Comparison of ENCODE assay signal across 12 cellular contexts in the genomic region with DNA sequence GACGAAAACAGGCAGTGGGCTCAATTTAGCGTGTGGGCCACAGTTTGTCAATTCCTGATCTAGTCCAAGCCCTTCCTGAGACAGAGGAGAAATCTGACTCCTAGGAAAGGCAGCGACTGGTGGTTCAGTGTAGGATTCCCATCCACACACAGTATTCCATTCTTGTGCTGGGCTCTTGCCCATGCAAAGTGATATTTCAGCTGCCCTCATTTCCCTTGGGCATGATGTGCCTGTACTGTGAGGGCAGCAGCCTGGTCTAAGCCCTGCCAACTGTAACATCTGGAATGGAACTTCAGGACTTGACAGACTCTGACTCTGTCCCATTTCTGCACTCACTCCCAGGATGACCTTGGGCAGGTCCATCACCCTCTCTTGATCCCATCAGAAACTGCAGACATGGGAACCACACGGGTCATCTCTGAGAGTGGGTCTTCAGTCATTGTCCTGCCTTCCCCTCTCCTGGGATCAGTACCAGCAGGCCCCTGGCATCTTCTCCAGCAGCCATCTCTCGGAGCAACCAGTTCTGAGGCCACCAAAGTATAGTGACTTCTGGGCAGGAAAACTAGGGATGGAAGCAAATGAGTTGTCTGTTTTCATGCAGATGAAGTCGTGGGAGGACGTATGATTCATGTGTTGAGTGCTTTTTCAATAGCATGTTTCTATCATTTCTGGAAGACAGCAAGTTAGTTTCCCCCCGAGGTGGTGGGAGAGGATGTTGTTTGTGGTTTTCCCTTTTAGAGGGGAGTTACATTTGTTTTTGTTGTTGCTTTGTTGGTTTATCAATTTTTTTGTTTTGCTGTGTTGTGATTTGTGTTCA. TPM values are rescaled to one million over a fixed set of nuclear protein-coding genes. Genes with fewer than 3 reads are reported as not detected.
DNase-seq lines count a peak whose midpoint lies in the region; ATAC-seq and TF ChIP-seq lines count a peak whose summit lies in the region.
"Had no signal": no experiment of that assay in that cellular context is flagged by ENCODE, and none has a peak within 500 bp of the region (broad histone marks: within the 10 kb centered on the region; RNA-seq: fewer than 3 reads in every experiment).

No MANE protein-coding gene starts in this region.

- H2BK15ac ChIP-seq in H9 (ENCODE audit: low read depth, low read length) (no peak overlapping the region), mesendoderm (replicated peaks; ENCODE audit: low read depth) (no peak overlapping the region)

- H3K56ac ChIP-seq in H9 (ENCODE audit: insufficient read length, low read depth, low read length) (no peak overlapping the region), mesendoderm (ENCODE audit: low read length) (no peak overlapping the region)

- H3K23ac ChIP-seq in H9 (ENCODE audit: insufficient read length, low read depth, low read length) = no peak overlapping the region
- H3K23ac ChIP-seq in mesendoderm (ENCODE audit: low read length) = peak overlapping the region; percentile 53

- no peaks in the 10 kb centered on the region; a peak in 1 of 5 replicates for H3K9me3 Mint-ChIP-seq in H9
- peaks cover 10% of the 10 kb centered on the region for H3K9me3 Mint-ChIP-seq in activated T-helper 1 cell treated with anti-CD3 and anti-CD28 coated beads, Interleukin-12 subunit alpha, Interleukin-12 subunit beta, Interleukin-2, Interleukin-4 antibody, amounts not matched to agents 30 ng/mL and 10 ng/mL and 1 ng/mL, durations not matched to agents 14 hours and 24 hours and 36 hours

- H3K4ac ChIP-seq in H9 (ENCODE audit: low read depth, low read length) = no peak overlapping the region
- no peak overlapping the region for H3K4ac ChIP-seq in mesendoderm (ENCODE audit: low read depth, low read length)

- no peaks in the 10 kb centered on the region for H3K79me2 ChIP-seq in H9 (ENCODE audit: insufficient read depth, low read length)
- H3K79me2 ChIP-seq in mesendoderm (ENCODE audit: control insufficient read depth, insufficient read depth, low read length) = no peaks in the 10 kb centered on the region

- H3K36me3 Mint-ChIP-seq in H9 (ENCODE audit: insufficient read depth in 1 of 3, low read depth in 3 of 3) = no peaks in the 10 kb centered on the region
- H3K36me3 Mint-ChIP-seq in activated T-helper 1 cell treated with anti-CD3 and anti-CD28 coated beads, Interleukin-12 subunit alpha, Interleukin-12 subunit beta, Interleukin-2, Interleukin-4 antibody, amounts not matched to agents 30 ng/mL and 10 ng/mL and 1 ng/mL, durations not matched to agents 14 hours and 24 hours and 36 hours (ENCODE audit: low read depth) = peaks cover 11% of the 10 kb centered on the region

- no peak overlapping the region for H4K5ac ChIP-seq in H9 (ENCODE audit: insufficient read length, low read depth, low read length)
- no peak overlapping the region for H4K5ac ChIP-seq in mesendoderm (ENCODE audit: low read length)

- H4K8ac ChIP-seq in H9 (replicated peaks; ENCODE audit: insufficient read length, low read depth, low read length) (no peak overlapping the region), mesendoderm (ENCODE audit: low read depth, low read length) (no peak overlapping the region)

- no peak for ATAC-seq in HG02763 (IDR thresholded peaks at IDR 0.05; ENCODE audit: unreplicated experiment)
- ATAC-seq in HG03460 (IDR thresholded peaks at IDR 0.05; ENCODE audit: unreplicated experiment) = no peak
- no peak for ATAC-seq in left lung

- TF ChIP-seq CTCF in H9 (conservative IDR thresholded peaks at IDR 0.05) = no peak
- no peak for TF ChIP-seq CTCF in left lung (IDR thresholded peaks at IDR 0.05)

- peaks cover 9% of the 10 kb centered on the region; the same call in 1 of the 2 replicates for H3K4me1 ChIP-seq in H9 (ENCODE audit: insufficient read depth, low read length)
- peaks cover under 1% of the 10 kb centered on the region for H3K4me1 ChIP-seq in mesendoderm (ENCODE audit: control insufficient read depth, low read depth, low read length)
- peaks cover 0 to 2% of the 10 kb centered on the region in 2 donors for H3K4me1 ChIP-seq in left lung

- peaks cover under 1% of the 10 kb centered on the region for H4K20me1 ChIP-seq in H9 (ENCODE audit: control insufficient read depth, insufficient read depth, insufficient read length)

- H3K79me1 ChIP-seq in H9 (ENCODE audit: insufficient read depth, low read depth, low read length, poor library complexity, severe bottlenecking) (no peaks in the 10 kb centered on the region), mesendoderm (ENCODE audit: low read length) (no peaks in the 10 kb centered on the region)

- H3K23me2 ChIP-seq in H9 (ENCODE audit: insufficient read length, low read depth, low read length, poor library complexity, severe bottlenecking) = no peaks in the 10 kb centered on the region

- no peak overlapping the region; a peak in 1 of 5 replicates for H3K4me3 Mint-ChIP-seq in H9
- peak overlapping the region; percentile 53 for H3K4me3 Mint-ChIP-seq in activated T-helper 1 cell treated with anti-CD3 and anti-CD28 coated beads, Interleukin-12 subunit alpha, Interleukin-12 subunit beta, Interleukin-2, Interleukin-4 antibody, amounts not matched to agents 30 ng/mL and 10 ng/mL and 1 ng/mL, durations not matched to agents 14 hours and 24 hours and 36 hours

- intact Hi-C loops in activated T-helper 1 cell treated with anti-CD3 and anti-CD28 coated beads, Interleukin-12 subunit alpha, Interleukin-12 subunit beta, Interleukin-2, Interleukin-4 antibody, amounts not matched to agents 30 ng/mL and 10 ng/mL and 1 ng/mL, durations not matched to agents 14 hours and 24 hours and 36 hours (cut with micrococcal nuclease) = loop anchor here (1.0 to 10.0 kb wide), 4 partner anchors 9 to 1712 kb away; partner anchors contain the start of gene KLRD1
- intact Hi-C loops in left lung (cut with DNase I) = loop anchor here in 1 of 2 donors (10.0 kb wide), 2 partner anchors 132 to 372 kb away; partner anchors contain the start of gene ETV6

- no peak overlapping the region for H3T11ph ChIP-seq in H9 (ENCODE audit: low read length)

- H3K27ac ChIP-seq in H9 (ENCODE audit: insufficient read length, low read depth, low read length) = no peak overlapping the region
- no peak overlapping the region for H3K27ac ChIP-seq in mesendoderm (ENCODE audit: low read depth, low read length)
- no peak overlapping the region for H3K27ac ChIP-seq in left lung

- H3K4me3 ChIP-seq in mesendoderm (ENCODE audit: low read length) (no peak overlapping the region), left lung (no peak overlapping the region)

- H2AK5ac ChIP-seq in H9 (ENCODE audit: insufficient read length, low read length) (no peak overlapping the region), mesendoderm (ENCODE audit: low read length) (no peak overlapping the region)

- no peak overlapping the region for H2BK5ac ChIP-seq in H9 (ENCODE audit: insufficient read length, low read length)
- H2BK5ac ChIP-seq in mesendoderm (ENCODE audit: low read length) = no peak overlapping the region

- peak; percentile 41 for DNase-seq in COLO829 (ENCODE audit: low spot score)
- no peak for DNase-seq in H9
- DNase-seq in activated T-helper 1 cell treated with anti-CD3 and anti-CD28 coated beads, Interleukin-12 subunit alpha, Interleukin-12 subunit beta, Interleukin-2, Interleukin-4 antibody, amounts not matched to agents 30 ng/mL and 10 ng/mL and 1 ng/mL, durations not matched to agents 14 hours and 24 hours and 36 hours (ENCODE audit: low spot score) = no peak
- DNase-seq in mesendoderm = no peak
- DNase-seq in left lung = no peak
- no peak for DNase-seq in NCI-H2029 (lab: John Stamatoyannopoulos, UW)
- DNase-seq: NCI-H2081 treated with DMSO at 0.1 percent for 48 hours, occipital lobe had no signal

- peaks cover 17 to 29% of the 10 kb centered on the region in 2 experiments for H3K4me1 Mint-ChIP-seq in H9
- H3K4me1 Mint-ChIP-seq in activated T-helper 1 cell treated with anti-CD3 and anti-CD28 coated beads, Interleukin-12 subunit alpha, Interleukin-12 subunit beta, Interleukin-2, Interleukin-4 antibody, amounts not matched to agents 30 ng/mL and 10 ng/mL and 1 ng/mL, durations not matched to agents 14 hours and 24 hours and 36 hours (ENCODE audit: low read depth) = peaks cover 86% of the 10 kb centered on the region

- WGBS in H9 (ENCODE audit: extremely low coverage, insufficient read length, low lambda C conversion rate) = no CpG with 5 or more reads among the region's 8 CpGs
- WGBS in mesendoderm (ENCODE audit: extremely low coverage, insufficient coverage, low lambda C conversion rate) = no CpG with 5 or more reads among the region's 8 CpGs

- H3K36me3 ChIP-seq in mesendoderm (ENCODE audit: control insufficient read depth, insufficient read depth, low read length) (no peaks in the 10 kb centered on the region), left lung (no peaks in the 10 kb centered on the region)

- H3K18ac ChIP-seq in H9 (ENCODE audit: insufficient read length, low read depth, low read length) (peak overlapping the region; percentile 29), mesendoderm (ENCODE audit: low read length) (no peak overlapping the region)

- H3K27me3 ChIP-seq in H9 (ENCODE audit: insufficient read depth, low read length) = no peaks in the 10 kb centered on the region
- no peaks in the 10 kb centered on the region for H3K27me3 ChIP-seq in mesendoderm (ENCODE audit: insufficient read depth, low read length, poor library complexity)
- H3K27me3 ChIP-seq in left lung = no peaks in the 10 kb centered on the region

- H2BK20ac ChIP-seq in H9 (ENCODE audit: low read depth, low read length, poor library complexity, severe bottlenecking) = no peak overlapping the region

- H3K9ac ChIP-seq in H9 (ENCODE audit: extremely low read depth, insufficient read length, low read length) (no peak overlapping the region), mesendoderm (ENCODE audit: low read length) (no peak overlapping the region)

- H3K4me2 ChIP-seq in H9 (ENCODE audit: insufficient read depth, insufficient read length, low read length) (no peak overlapping the region), mesendoderm (ENCODE audit: low read length) (no peak overlapping the region)

- peak overlapping the region; percentile 14 for H2BK12ac ChIP-seq in H9 (ENCODE audit: insufficient read length, low read depth, low read length)

- no peak overlapping the region for H2AFZ ChIP-seq in H9 (ENCODE audit: low read length)

- H3K9me3 ChIP-seq in H9 (ENCODE audit: control insufficient read depth, low read depth, low read length) (no peaks in the 10 kb centered on the region), left lung (no peaks in the 10 kb centered on the region)

- peak overlapping the region; percentile 40; the same call in 1 of the 2 replicates for H3K14ac ChIP-seq in H9 (ENCODE audit: insufficient read depth, low read length)

- H3K27ac Mint-ChIP-seq in H9 = peak overlapping the region in 2 of 3 experiments; percentile 15 to 46; a peak in 3 of 7 replicates
- peak overlapping the region; percentile 98 for H3K27ac Mint-ChIP-seq in activated T-helper 1 cell treated with anti-CD3 and anti-CD28 coated beads, Interleukin-12 subunit alpha, Interleukin-12 subunit beta, Interleukin-2, Interleukin-4 antibody, amounts not matched to agents 30 ng/mL and 10 ng/mL and 1 ng/mL, durations not matched to agents 14 hours and 24 hours and 36 hours

- H4K91ac ChIP-seq in H9 (ENCODE audit: insufficient read length, low read depth, low read length) = no peak overlapping the region

- H2BK120ac ChIP-seq in H9 (ENCODE audit: low read depth, low read length, poor library complexity, severe bottlenecking) = no peak overlapping the region
- no peak overlapping the region for H2BK120ac ChIP-seq in mesendoderm (ENCODE audit: low read depth, low read length)

- H3K27me3 Mint-ChIP-seq in H9 (ENCODE audit: low read depth) = no peaks in the 10 kb centered on the region; the same call in 1 of the 2 replicates
- H3K27me3 Mint-ChIP-seq in activated T-helper 1 cell treated with anti-CD3 and anti-CD28 coated beads, Interleukin-12 subunit alpha, Interleukin-12 subunit beta, Interleukin-2, Interleukin-4 antibody, amounts not matched to agents 30 ng/mL and 10 ng/mL and 1 ng/mL, durations not matched to agents 14 hours and 24 hours and 36 hours (ENCODE audit: insufficient read depth) = no peaks in the 10 kb centered on the region

RNA-seq across cellular contexts. Expression of gene BCL2L14, which starts 54.2 kb away (rescaled TPM):
- total RNA-seq in H9 (2021) (0.28 and 0.42 TPM in 2 replicates), left lung (1 to 10 TPM in 1 of 2 donors, under 1 TPM in 1; 0.65 to 1.7 TPM)
- total RNA-seq in activated T-helper 1 cell treated with anti-CD3 and anti-CD28 coated beads, Interleukin-12 subunit alpha, Interleukin-12 subunit beta, Interleukin-2, Interleukin-4 antibody, amounts not matched to agents 30 ng/mL and 10 ng/mL and 1 ng/mL, durations not matched to agents 14 hours and 24 hours and 36 hours = 10.4 and 11.0 TPM in 2 replicates
- polyA plus RNA-seq in mesendoderm (2013, experiment 1 of 2) = 1.7 TPM
- polyA plus RNA-seq in mesendoderm (2013, experiment 2 of 2) = 1.7 TPM
- total RNA-seq: fibroblast of lung, kidney epithelial cell, occipital lobe had no signal
- polyA plus RNA-seq: fibroblast of lung had no signal
